In the genomic region with DNA sequence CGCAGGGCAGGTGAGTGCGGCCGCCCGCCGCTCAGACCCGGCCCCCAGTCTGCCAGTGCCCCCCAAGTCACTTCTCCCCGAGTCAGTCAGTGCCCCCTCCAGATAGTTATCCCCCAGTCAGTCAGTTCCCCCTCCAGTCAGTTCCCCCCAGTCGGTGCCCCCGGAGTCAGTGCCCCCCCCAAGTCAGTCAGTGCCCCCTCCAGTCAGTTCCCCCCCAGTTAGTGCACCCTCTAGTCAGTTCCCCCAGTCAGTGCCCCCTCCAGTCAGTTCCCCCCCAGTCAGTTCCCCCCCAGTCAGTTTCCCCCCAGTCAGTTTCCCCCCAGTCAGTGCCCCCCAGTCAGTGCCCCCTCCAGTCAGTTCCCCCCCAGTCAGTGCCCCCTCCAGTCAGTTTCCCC, we compare ENCODE assay signal across 8 cellular contexts. TPM values are rescaled to one million over a fixed set of nuclear protein-coding genes. Genes with fewer than 3 reads are reported as not detected.
DNase-seq lines count a peak whose midpoint lies in the region; ATAC-seq and TF ChIP-seq lines count a peak whose summit lies in the region.

No MANE protein-coding gene starts in this region.

- H3K9ac ChIP-seq in SK-N-SH = peak overlapping the region; percentile 82
- peak overlapping the region; percentile 93 for H3K9ac ChIP-seq in adipocyte (ENCODE audit: low read length)

- H3K36me3 ChIP-seq in SK-N-SH (replicated peaks in 1 of 2; ENCODE audit: control insufficient read depth in 1 of 2, insufficient read depth in 2 of 2, low read length in 1 of 2) = no peaks in the 10 kb centered on the region
- H3K36me3 ChIP-seq in adipocyte (ENCODE audit: control insufficient read depth, insufficient read depth, low read length, severe bottlenecking) = no peaks in the 10 kb centered on the region
- H3K36me3 ChIP-seq in kidney epithelial cell (ENCODE audit: control insufficient read depth, insufficient read depth, low read length) = no peaks in the 10 kb centered on the region

- no peak for TF ChIP-seq RAD21 in SK-N-SH (IDR thresholded peaks at IDR 0.05; ENCODE audit: low read length)

- TF ChIP-seq EP300 in SK-N-SH (IDR thresholded peaks at IDR 0.05; ENCODE audit: borderline replicate concordance in 1 of 2, low read depth in 1 of 2, low read length in 1 of 2) = no peak

- peak overlapping the region; percentile 56 to 75 for H3K4me3 ChIP-seq in SK-N-SH (ENCODE audit: low read depth in 2 of 2, low read length in 1 of 2)
- peak overlapping the region; percentile 90 for H3K4me3 ChIP-seq in adipocyte (ENCODE audit: low read length)
- peak overlapping the region; percentile 82 for H3K4me3 ChIP-seq in kidney epithelial cell (ENCODE audit: low read depth, low read length)

- POLR2A ChIA-PET in SK-N-SH (lab: Yijun Ruan, JAX) = no interaction called here

- no peak overlapping the region for H2AFZ ChIP-seq in SK-N-SH (ENCODE audit: low read depth)

- H3K4me1 ChIP-seq in SK-N-SH (ENCODE audit: control insufficient read depth in 1 of 2, insufficient read depth in 2 of 2, low read depth in 1 of 2, low read length in 1 of 2) (peaks cover 0 to 10% of the 10 kb centered on the region in 2 experiments; a peak in 1 of 4 replicates), adipocyte (ENCODE audit: control insufficient read depth, insufficient read depth, low read length) (peaks cover 7% of the 10 kb centered on the region)

- 0% methylated on average over 7 of the region's 9 CpGs for whole genome bisulfite sequencing in SK-N-SH (ENCODE audit: low lambda C conversion rate)

- peaks cover 25% of the 10 kb centered on the region for H3K79me2 ChIP-seq in SK-N-SH (ENCODE audit: insufficient read depth)

- no peak overlapping the region for H3K4me2 ChIP-seq in SK-N-SH

- DNase-seq in SK-N-SH (no peak), adipocyte (ENCODE audit: low read depth) (no peak), kidney epithelial cell (ENCODE audit: low read depth) (no peak), substantia nigra (lab: John Stamatoyannopoulos, UW) (peak in 1 of 49 donors; percentile 40), GDM1 (lab: John Stamatoyannopoulos, UW) (no peak)

- H3K27ac ChIP-seq in SK-N-SH (ENCODE audit: low read depth in 2 of 2, low read length in 1 of 2) = no peak overlapping the region; a peak in 1 of 4 replicates
- peak overlapping the region; percentile 80 for H3K27ac ChIP-seq in substantia nigra (ENCODE audit: low read depth, low read length, poor library complexity, severe bottlenecking)

- H3K27me3 ChIP-seq in SK-N-SH (ENCODE audit: insufficient read depth) (no peaks in the 10 kb centered on the region), adipocyte (replicated peaks; ENCODE audit: control insufficient read depth, insufficient read depth, low read length) (no peaks in the 10 kb centered on the region), kidney epithelial cell (ENCODE audit: control insufficient read depth, insufficient read depth, low read length) (no peaks in the 10 kb centered on the region)

- ATAC-seq in SK-N-SH treated with all-trans-retinoic acid at 6 μM for 48 hours (no peak), HG03439 (IDR thresholded peaks at IDR 0.05; ENCODE audit: unreplicated experiment) (no peak), GM18907 (IDR thresholded peaks at IDR 0.05; ENCODE audit: unreplicated experiment) (no peak)

- no peaks in the 10 kb centered on the region for H3K9me2 ChIP-seq in SK-N-SH

- H3F3A ChIP-seq in SK-N-SH (replicated peaks; ENCODE audit: insufficient read depth) = peaks cover 15% of the 10 kb centered on the region

- peaks cover 22% of the 10 kb centered on the region for H4K20me1 ChIP-seq in SK-N-SH (ENCODE audit: insufficient read depth)

- H3K9me3 ChIP-seq in SK-N-SH (no peaks in the 10 kb centered on the region), adipocyte (ENCODE audit: control insufficient read depth, low read length) (no peaks in the 10 kb centered on the region)

- TF ChIP-seq CTCF in SK-N-SH (IDR thresholded peaks at IDR 0.05) = no peak
- no peak for TF ChIP-seq CTCF in kidney epithelial cell (IDR thresholded peaks at IDR 0.05; ENCODE audit: insufficient read depth, low read length, poor library complexity, severe bottlenecking)

- CTCF ChIA-PET in SK-N-SH (lab: Yijun Ruan, JAX) = interaction anchor here (3.3 kb wide), 1 partner anchor 70 kb away, joined by 75 read pairs; no protein-coding TSS in a partner anchor

TF ChIP-seq in SK-N-SH, 30 proteins besides CTCF, POLR2A, EP300 and RAD21:
- no peak for TF ChIP-seq CHD2 (IDR thresholded peaks at IDR 0.05; ENCODE audit: low read length, partially characterized antibody)
- TF ChIP-seq, protein P1, sequence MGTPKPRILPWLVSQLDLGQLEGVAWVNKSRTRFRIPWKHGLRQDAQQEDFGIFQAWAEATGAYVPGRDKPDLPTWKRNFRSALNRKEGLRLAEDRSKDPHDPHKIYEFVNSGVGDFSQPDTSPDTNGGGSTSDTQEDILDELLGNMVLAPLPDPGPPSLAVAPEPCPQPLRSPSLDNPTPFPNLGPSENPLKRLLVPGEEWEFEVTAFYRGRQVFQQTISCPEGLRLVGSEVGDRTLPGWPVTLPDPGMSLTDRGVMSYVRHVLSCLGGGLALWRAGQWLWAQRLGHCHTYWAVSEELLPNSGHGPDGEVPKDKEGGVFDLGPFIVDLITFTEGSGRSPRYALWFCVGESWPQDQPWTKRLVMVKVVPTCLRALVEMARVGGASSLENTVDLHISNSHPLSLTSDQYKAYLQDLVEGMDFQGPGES (IDR thresholded peaks at IDR 0.05; ENCODE audit: low read depth, low read length) = no peak
- TF ChIP-seq, protein P2, sequence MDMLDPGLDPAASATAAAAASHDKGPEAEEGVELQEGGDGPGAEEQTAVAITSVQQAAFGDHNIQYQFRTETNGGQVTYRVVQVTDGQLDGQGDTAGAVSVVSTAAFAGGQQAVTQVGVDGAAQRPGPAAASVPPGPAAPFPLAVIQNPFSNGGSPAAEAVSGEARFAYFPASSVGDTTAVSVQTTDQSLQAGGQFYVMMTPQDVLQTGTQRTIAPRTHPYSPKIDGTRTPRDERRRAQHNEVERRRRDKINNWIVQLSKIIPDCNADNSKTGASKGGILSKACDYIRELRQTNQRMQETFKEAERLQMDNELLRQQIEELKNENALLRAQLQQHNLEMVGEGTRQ (IDR thresholded peaks at IDR 0.05; ENCODE audit: borderline replicate concordance, low read depth, low read length) = no peak

TF ChIP-seq in SK-N-SH treated with all-trans-retinoic acid at 6 μM for 48 hours, 23 proteins besides CTCF, POLR2A, EP300 and RAD21 (continues in another document):
- TF ChIP-seq ZNF8 (CRISPR knock-in tag; IDR thresholded peaks at IDR 0.05) (no peak), ZNF565 (CRISPR knock-in tag; conservative IDR thresholded peaks at IDR 0.05; ENCODE audit: low read depth) (no peak), BACH2 (CRISPR knock-in tag; IDR thresholded peaks at IDR 0.05; ENCODE audit: borderline replicate concordance) (no peak), CSDC2 (CRISPR knock-in tag; IDR thresholded peaks at IDR 0.05) (no peak), RARB (CRISPR knock-in tag; IDR thresholded peaks at IDR 0.05) (no peak), ISL1 (CRISPR knock-in tag; IDR thresholded peaks at IDR 0.05) (no peak), ARNTL (CRISPR knock-in tag; IDR thresholded peaks at IDR 0.05; ENCODE audit: borderline replicate concordance, low read depth) (no peak), OSR1 (CRISPR knock-in tag; IDR thresholded peaks at IDR 0.05) (no peak), TOX (CRISPR knock-in tag; IDR thresholded peaks at IDR 0.05; ENCODE audit: borderline replicate concordance) (no peak), ZFP30 (CRISPR knock-in tag; IDR thresholded peaks at IDR 0.05) (no peak), SNAI2 (CRISPR knock-in tag; IDR thresholded peaks at IDR 0.05) (no peak)
- TF ChIP-seq, protein P3, sequence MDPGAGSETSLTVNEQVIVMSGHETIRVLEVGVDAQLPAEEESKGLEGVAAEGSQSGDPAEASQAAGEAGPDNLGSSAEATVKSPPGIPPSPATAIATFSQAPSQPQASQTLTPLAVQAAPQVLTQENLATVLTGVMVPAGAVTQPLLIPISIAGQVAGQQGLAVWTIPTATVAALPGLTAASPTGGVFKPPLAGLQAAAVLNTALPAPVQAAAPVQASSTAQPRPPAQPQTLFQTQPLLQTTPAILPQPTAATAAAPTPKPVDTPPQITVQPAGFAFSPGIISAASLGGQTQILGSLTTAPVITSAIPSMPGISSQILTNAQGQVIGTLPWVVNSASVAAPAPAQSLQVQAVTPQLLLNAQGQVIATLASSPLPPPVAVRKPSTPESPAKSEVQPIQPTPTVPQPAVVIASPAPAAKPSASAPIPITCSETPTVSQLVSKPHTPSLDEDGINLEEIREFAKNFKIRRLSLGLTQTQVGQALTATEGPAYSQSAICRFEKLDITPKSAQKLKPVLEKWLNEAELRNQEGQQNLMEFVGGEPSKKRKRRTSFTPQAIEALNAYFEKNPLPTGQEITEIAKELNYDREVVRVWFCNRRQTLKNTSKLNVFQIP (CRISPR knock-in tag; IDR thresholded peaks at IDR 0.05; ENCODE audit: borderline replicate concordance, low read depth) = no peak
- TF ChIP-seq, protein P4, sequence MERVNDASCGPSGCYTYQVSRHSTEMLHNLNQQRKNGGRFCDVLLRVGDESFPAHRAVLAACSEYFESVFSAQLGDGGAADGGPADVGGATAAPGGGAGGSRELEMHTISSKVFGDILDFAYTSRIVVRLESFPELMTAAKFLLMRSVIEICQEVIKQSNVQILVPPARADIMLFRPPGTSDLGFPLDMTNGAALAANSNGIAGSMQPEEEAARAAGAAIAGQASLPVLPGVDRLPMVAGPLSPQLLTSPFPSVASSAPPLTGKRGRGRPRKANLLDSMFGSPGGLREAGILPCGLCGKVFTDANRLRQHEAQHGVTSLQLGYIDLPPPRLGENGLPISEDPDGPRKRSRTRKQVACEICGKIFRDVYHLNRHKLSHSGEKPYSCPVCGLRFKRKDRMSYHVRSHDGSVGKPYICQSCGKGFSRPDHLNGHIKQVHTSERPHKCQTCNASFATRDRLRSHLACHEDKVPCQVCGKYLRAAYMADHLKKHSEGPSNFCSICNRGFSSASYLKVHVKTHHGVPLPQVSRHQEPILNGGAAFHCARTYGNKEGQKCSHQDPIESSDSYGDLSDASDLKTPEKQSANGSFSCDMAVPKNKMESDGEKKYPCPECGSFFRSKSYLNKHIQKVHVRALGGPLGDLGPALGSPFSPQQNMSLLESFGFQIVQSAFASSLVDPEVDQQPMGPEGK (CRISPR knock-in tag; IDR thresholded peaks at IDR 0.05; ENCODE audit: borderline replicate concordance) = no peak

RNA-seq across cellular contexts. Expression of a gene that starts 0.4 kb away (rescaled TPM):
- polyA plus RNA-seq in SK-N-SH (2012; rRNA removed) = 45.1 and 45.7 TPM in 2 replicates
- 19.7 and 29.4 TPM in 2 replicates for polyA plus RNA-seq in SK-N-SH (2012; cell fraction: cytosol; rRNA removed)
- polyA plus RNA-seq in SK-N-SH (2012; cell fraction: nucleus; rRNA removed) = 132 and 167 TPM in 2 replicates
- total RNA-seq in kidney epithelial cell = 45.2 and 53.4 TPM in 2 replicates

RNA-seq across cellular contexts. Expression of a gene that starts 16.7 kb away (rescaled TPM):
- polyA plus RNA-seq in SK-N-SH (2012; rRNA removed) = 5.6 and 5.8 TPM in 2 replicates
- 1.2 and 2.3 TPM in 2 replicates for polyA plus RNA-seq in SK-N-SH (2012; cell fraction: cytosol; rRNA removed)
- 27.5 and 30.6 TPM in 2 replicates for polyA plus RNA-seq in SK-N-SH (2012; cell fraction: nucleus; rRNA removed)
- total RNA-seq in kidney epithelial cell = 4.5 TPM in 2 replicates

RNA-seq across cellular contexts. Expression of a gene that starts 36.1 kb away (rescaled TPM):
- 85.8 and 108 TPM in 2 replicates for polyA plus RNA-seq in SK-N-SH (2012; rRNA removed)
- polyA plus RNA-seq in SK-N-SH (2012; cell fraction: cytosol; rRNA removed) = 38.1 and 61.2 TPM in 2 replicates
- polyA plus RNA-seq in SK-N-SH (2012; cell fraction: nucleus; rRNA removed) = 385 and 523 TPM in 2 replicates
- total RNA-seq in kidney epithelial cell = 251 and 302 TPM in 2 replicates
